In the genomic region with DNA sequence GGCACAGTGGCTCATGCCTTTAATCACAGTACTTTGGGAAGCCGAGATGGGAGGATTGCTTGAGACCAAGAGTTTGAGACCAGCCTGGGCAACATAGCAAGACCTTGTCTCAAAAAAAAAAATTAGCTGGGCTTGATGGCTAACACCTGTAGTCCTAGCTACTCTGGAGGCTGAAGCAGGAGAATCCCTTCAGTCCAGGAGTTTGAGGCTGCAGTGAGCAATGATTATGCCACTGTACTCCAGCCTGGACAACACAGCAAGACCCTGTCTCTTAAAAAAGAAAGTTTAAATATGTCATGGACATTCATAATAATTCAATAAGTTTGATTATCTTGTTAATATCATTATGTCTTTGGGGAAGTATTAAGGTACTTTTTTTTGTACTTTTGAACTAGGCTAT, we compare ENCODE assay signal across 29 cellular contexts.
"Had no signal": no experiment of that assay in that cellular context is flagged by ENCODE, and none has a peak within 500 bp of the region (broad histone marks: within the 10 kb centered on the region; RNA-seq: fewer than 3 reads in every experiment).

No MANE protein-coding gene starts in this region.

- H3K4me3 ChIP-seq: colonic mucosa, coronary artery, dorsolateral prefrontal cortex, esophagus muscularis mucosa, esophagus squamous epithelium, gastrocnemius medialis, gastroesophageal sphincter, heart left ventricle, heart right ventricle had no signal

- H3K9me3 Mint-ChIP-seq: dendritic cell treated with granulocyte-macrophage colony-stimulating factor and Interleukin-4, amounts not matched to agents 40 ng/mL and 50 ng/mL, for 4 days; effector memory CD8-positive, alpha-beta T cell; endodermal cell had no signal

- H3K9me3 ChIP-seq: colonic mucosa, esophagus muscularis mucosa, esophagus squamous epithelium, gastrocnemius medialis, gastroesophageal sphincter, heart left ventricle, heart right ventricle had no signal

- ATAC-seq: effector memory CD8-positive, alpha-beta T cell; esophagus mucosa; foreskin keratinocyte; gastrocnemius medialis; gastroesophageal sphincter; heart left ventricle; heart right ventricle had no signal

- H3K4me3 Mint-ChIP-seq: dendritic cell treated with granulocyte-macrophage colony-stimulating factor and Interleukin-4, amounts not matched to agents 40 ng/mL and 50 ng/mL, for 4 days; effector memory CD8-positive, alpha-beta T cell; endodermal cell had no signal

- H3K27me3 Mint-ChIP-seq: dendritic cell treated with granulocyte-macrophage colony-stimulating factor and Interleukin-4, amounts not matched to agents 40 ng/mL and 50 ng/mL, for 4 days; effector memory CD8-positive, alpha-beta T cell had no signal

- H3K27me3 ChIP-seq: colonic mucosa, dorsolateral prefrontal cortex, esophagus muscularis mucosa, esophagus squamous epithelium, foreskin keratinocyte, gastrocnemius medialis, gastroesophageal sphincter, heart left ventricle, heart right ventricle had no signal

- H3K27ac Mint-ChIP-seq: dendritic cell treated with granulocyte-macrophage colony-stimulating factor and Interleukin-4, amounts not matched to agents 40 ng/mL and 50 ng/mL, for 4 days; effector memory CD8-positive, alpha-beta T cell; endodermal cell had no signal

- DNase-seq: colonic mucosa; cortex of kidney; dermis blood vessel endothelial cell; dorsolateral prefrontal cortex; effector CD4-positive, alpha-beta T cell; effector CD8-positive, alpha-beta T cell; effector memory CD4-positive, alpha-beta T cell; effector memory CD8-positive, alpha-beta T cell; endodermal cell; erythroblast; esophagus squamous epithelium; foreskin fibroblast; foreskin keratinocyte; foreskin melanocyte; gastrocnemius medialis; glutamatergic neuron; head of caudate nucleus; heart left ventricle; heart right ventricle had no signal

- H3K36me3 ChIP-seq: colonic mucosa had no signal

- H3K4me1 Mint-ChIP-seq: endodermal cell had no signal

- H3K4me1 ChIP-seq: colonic mucosa, esophagus muscularis mucosa, esophagus squamous epithelium, gastrocnemius medialis, gastroesophageal sphincter, heart left ventricle, heart right ventricle had no signal

- FAIRE-seq: colon, endometrium, endothelial cell of umbilical vein, frontal cortex had no signal

- H3K27ac ChIP-seq: colonic mucosa, coronary artery, dorsolateral prefrontal cortex, epithelial cell of prostate, esophagus muscularis mucosa, esophagus squamous epithelium, foreskin keratinocyte, gastrocnemius medialis, gastroesophageal sphincter, heart left ventricle, heart right ventricle had no signal
